13 cellular contexts compared by ENCODE assay signal in the genomic region with DNA sequence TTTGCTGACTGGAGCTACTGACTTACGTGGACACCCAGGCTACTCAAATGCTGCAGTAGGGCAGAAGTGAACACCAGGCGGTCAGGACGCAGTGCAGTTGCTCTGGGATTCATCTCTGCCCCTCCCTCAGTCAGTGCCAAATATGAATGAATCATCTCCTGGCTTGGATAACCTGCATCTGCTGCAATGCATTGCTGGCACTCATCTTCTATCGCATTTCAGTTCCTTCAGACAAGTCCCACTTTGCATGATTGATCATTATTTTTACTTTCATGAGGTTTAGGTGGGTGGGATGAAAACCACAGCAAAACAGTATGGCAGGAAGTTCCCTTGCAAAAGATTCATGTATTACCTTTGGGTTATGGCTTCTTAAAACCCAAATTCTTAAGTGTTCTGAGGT.
DNase-seq lines count a peak whose midpoint lies in the region; ATAC-seq and TF ChIP-seq lines count a peak whose summit lies in the region.
"Had no signal": no experiment of that assay in that cellular context is flagged by ENCODE, and none has a peak within 500 bp of the region (broad histone marks: within the 10 kb centered on the region; RNA-seq: fewer than 3 reads in every experiment).

No MANE protein-coding gene starts in this region.

- DNase-seq in GM12865 (ENCODE audit: low read depth): peak; percentile 40
- DNase-seq in SW480 (ENCODE audit: low spot score): peak; percentile 30
- DNase-seq in foreskin keratinocyte: peak; percentile 38 to 67
- no peak for DNase-seq in testis
- no peak for DNase-seq in activated CD8-positive, alpha-beta memory T cell treated with anti-CD3 and anti-CD28 coated beads, Interleukin-2, amount 50 U/mL, for 48 hours
- DNase-seq: CD4-positive, alpha-beta memory T cell; islet precursor cell; thyroid gland had no signal

- no peaks in the 10 kb centered on the region for H3K36me3 ChIP-seq in ACC112 (ENCODE audit: insufficient read depth, low read length)
- H3K36me3 ChIP-seq in testis (ENCODE audit: low read depth, missing control alignments): no peaks in the 10 kb centered on the region
- H3K36me3 ChIP-seq: thyroid gland had no signal

- H3K4me3 ChIP-seq in ACC112 (ENCODE audit: low read depth, low read length) (no peak overlapping the region), GM12865 (ENCODE audit: low read depth, low read length) (no peak overlapping the region), testis (no peak overlapping the region)
- H3K4me3 ChIP-seq: thyroid gland had no signal

- H3K4me1 ChIP-seq in ACC112 (ENCODE audit: control insufficient read depth, insufficient read depth, low read length, unreplicated experiment) (peaks cover 10% of the 10 kb centered on the region), foreskin keratinocyte (peaks cover 7% of the 10 kb centered on the region), testis (no peaks in the 10 kb centered on the region)
- H3K4me1 ChIP-seq: thyroid gland had no signal

- no peak for TF ChIP-seq CTCF in GM12865 (IDR thresholded peaks at IDR 0.05; ENCODE audit: insufficient read depth, low read depth, low read length, missing control alignments)
- TF ChIP-seq CTCF in foreskin keratinocyte (conservative IDR thresholded peaks at IDR 0.05): peak; percentile 28
- TF ChIP-seq CTCF in testis (IDR thresholded peaks at IDR 0.05): no peak

- no peak overlapping the region for H3K27ac ChIP-seq in ACC112 (ENCODE audit: low read depth, low read length)
- no peak overlapping the region for H3K27ac ChIP-seq in foreskin keratinocyte
- no peak overlapping the region for H3K27ac ChIP-seq in testis
- H3K27ac ChIP-seq: thyroid gland had no signal

- no peak for TF ChIP-seq POLR2A in testis (IDR thresholded peaks at IDR 0.05)

- ATAC-seq in foreskin keratinocyte (peak; percentile 93), GM18498 (IDR thresholded peaks at IDR 0.05; ENCODE audit: unreplicated experiment) (no peak), HG02938 (IDR thresholded peaks at IDR 0.05; ENCODE audit: unreplicated experiment) (no peak)
- ATAC-seq: activated CD4-positive, CD25-positive, alpha-beta regulatory T cell treated with anti-CD3 and anti-CD28 coated beads, Interleukin-2, amount 50 U/mL, for 24 hours; HepG2 had no signal

- intact Hi-C loops in testis (cut with DNase I; ENCODE audit: low total_unique reads): no loop called here

- no peaks in the 10 kb centered on the region for H3K79me2 ChIP-seq in ACC112 (ENCODE audit: control insufficient read depth, insufficient read depth, low read length, unreplicated experiment)

- 73 to 79% methylated on average over 4 of the region's 4 CpGs for whole genome bisulfite sequencing in testis, 2 donors

- H3K27me3 ChIP-seq in ACC112 (ENCODE audit: insufficient read depth, low read length) (no peaks in the 10 kb centered on the region), foreskin keratinocyte (peaks cover 3% of the 10 kb centered on the region), testis (no peaks in the 10 kb centered on the region)
- H3K27me3 ChIP-seq: thyroid gland had no signal

- H3K9me3 ChIP-seq in testis: no peaks in the 10 kb centered on the region
- H3K9me3 ChIP-seq: thyroid gland had no signal

- peak overlapping the region; percentile 7 for H2AFZ ChIP-seq in ACC112 (ENCODE audit: low read length, unreplicated experiment)

Comparison
In these comparisons a context has a peak if more than half of its experiments do, and no peak if none do; other contexts are left out.
1. DNase-seq: peak in GM12865 (single experiment), SW480 (single experiment) and foreskin keratinocyte (2 of 2); none in testis (single experiment) and activated CD8-positive, alpha-beta memory T cell treated with anti-CD3 and anti-CD28 coated beads, Interleukin-2, amount 50 U/mL, for 48 hours (single experiment).